ENCODE assay signal across 9 cellular contexts in genomic region chr7:127844707-127845331, GRCh38.
DNase-seq lines count a peak whose midpoint lies in the region; ATAC-seq and TF ChIP-seq lines count a peak whose summit lies in the region.
"Had no signal": no experiment of that assay in that cellular context is flagged by ENCODE, and none has a peak within 500 bp of the region (broad histone marks: within the 10 kb centered on the region; RNA-seq: fewer than 3 reads in every experiment).

No MANE protein-coding gene starts in this region.

- H3K27me3 ChIP-seq in Karpas-422 (ENCODE audit: low read length) (no peaks in the 10 kb centered on the region), WERI-Rb-1 (ENCODE audit: insufficient read depth, low read depth, severe bottlenecking) (no peaks in the 10 kb centered on the region), left ventricle myocardium inferior (ENCODE audit: low read depth) (no peaks in the 10 kb centered on the region)
- H3K27me3 ChIP-seq in CD8-positive, alpha-beta T cell (ENCODE audit: insufficient read depth, low read length) = no peaks in the 10 kb centered on the region

- H3K4me2 ChIP-seq in Karpas-422 (ENCODE audit: low read depth, low read length, poor library complexity, severe bottlenecking) = no peak overlapping the region

- H3K27me3 Mint-ChIP-seq in stimulated activated memory B cell treated with anti-CD40 and anti-IgM and Interleukin-4, amounts not matched to agents 10 μg/mL and 1 μg/mL and 100 μg/mL, for 72 hours = no peaks in the 10 kb centered on the region
- H3K27me3 Mint-ChIP-seq in CD8-positive, alpha-beta T cell (ENCODE audit: low read depth) = no peaks in the 10 kb centered on the region

- TF ChIP-seq CTCF in WERI-Rb-1 (IDR thresholded peaks at IDR 0.05; ENCODE audit: low read depth, low read length) (no peak), left ventricle myocardium inferior (IDR thresholded peaks at IDR 0.05; ENCODE audit: borderline replicate concordance) (no peak)
- no peak for TF ChIP-seq CTCF in CD8-positive, alpha-beta T cell (IDR thresholded peaks at IDR 0.05)

- no peak overlapping the region for H3K9ac ChIP-seq in Karpas-422 (ENCODE audit: low read length)

- no peak overlapping the region for H2AFZ ChIP-seq in Karpas-422 (ENCODE audit: low read length)

- ATAC-seq in stimulated activated memory B cell treated with anti-CD40 and anti-IgM and Interleukin-4, amounts not matched to agents 10 μg/mL and 1 μg/mL and 100 μg/mL, for 72 hours = no peak
- no peak for ATAC-seq in CD8-positive, alpha-beta T cell
- no peak for ATAC-seq in GM21825 (IDR thresholded peaks at IDR 0.05; ENCODE audit: unreplicated experiment)

- POLR2A ChIA-PET in CD8-positive, alpha-beta T cell (lab: Charles Lee) = no interaction called here

- peaks cover 41% of the 10 kb centered on the region for H3K36me3 ChIP-seq in Karpas-422 (ENCODE audit: insufficient read depth, low read length)
- peaks cover 4% of the 10 kb centered on the region; the same call in 1 of the 2 replicates for H3K36me3 ChIP-seq in WERI-Rb-1
- peaks cover 3% of the 10 kb centered on the region for H3K36me3 ChIP-seq in left ventricle myocardium inferior
- no peaks in the 10 kb centered on the region for H3K36me3 ChIP-seq in CD8-positive, alpha-beta T cell (ENCODE audit: insufficient read depth, low read length)

- peaks cover 3% of the 10 kb centered on the region for H3K4me1 Mint-ChIP-seq in stimulated activated memory B cell treated with anti-CD40 and anti-IgM and Interleukin-4, amounts not matched to agents 10 μg/mL and 1 μg/mL and 100 μg/mL, for 72 hours
- no peaks in the 10 kb centered on the region for H3K4me1 Mint-ChIP-seq in CD8-positive, alpha-beta T cell (ENCODE audit: low read depth)

- no peaks in the 10 kb centered on the region for H4K20me1 ChIP-seq in Karpas-422 (ENCODE audit: insufficient read depth, low read depth, low read length)

- intact Hi-C loops in left ventricle myocardium inferior (cut with micrococcal nuclease) = no loop called here
- intact Hi-C loops in CD8-positive, alpha-beta T cell (cut with DNase I, micrococcal nuclease) = loop anchor here in 1 of 2 experiments (5.0 kb wide), 1 partner anchor 32 kb away; no protein-coding TSS in a partner anchor

- no peaks in the 10 kb centered on the region for H3K9me3 Mint-ChIP-seq in stimulated activated memory B cell treated with anti-CD40 and anti-IgM and Interleukin-4, amounts not matched to agents 10 μg/mL and 1 μg/mL and 100 μg/mL, for 72 hours
- no peaks in the 10 kb centered on the region for H3K9me3 Mint-ChIP-seq in CD8-positive, alpha-beta T cell

- peaks cover 70% of the 10 kb centered on the region for H3K4me1 ChIP-seq in Karpas-422 (ENCODE audit: low read length)
- peaks cover 31% of the 10 kb centered on the region for H3K4me1 ChIP-seq in left ventricle myocardium inferior
- no peaks in the 10 kb centered on the region for H3K4me1 ChIP-seq in CD8-positive, alpha-beta T cell (ENCODE audit: insufficient read depth, low read length)

- peaks cover 64% of the 10 kb centered on the region for H3K36me3 Mint-ChIP-seq in stimulated activated memory B cell treated with anti-CD40 and anti-IgM and Interleukin-4, amounts not matched to agents 10 μg/mL and 1 μg/mL and 100 μg/mL, for 72 hours
- H3K36me3 Mint-ChIP-seq in CD8-positive, alpha-beta T cell = peaks cover 55% of the 10 kb centered on the region

- H3K4me3 ChIP-seq in Karpas-422 (ENCODE audit: low read length) (no peak overlapping the region), WERI-Rb-1 (ENCODE audit: low read depth, low read length) (no peak overlapping the region), left ventricle myocardium inferior (no peak overlapping the region)
- H3K4me3 ChIP-seq in CD8-positive, alpha-beta T cell (ENCODE audit: low read depth, low read length) = no peak overlapping the region

- H3K79me2 ChIP-seq in Karpas-422 (ENCODE audit: low read length) = peaks cover 70% of the 10 kb centered on the region

- no peak for DNase-seq in Karpas-422
- no peak for DNase-seq in WERI-Rb-1
- DNase-seq in left ventricle myocardium inferior = peak; percentile 40
- DNase-seq in CD8-positive, alpha-beta T cell = no peak
- DNase-seq in NCI-H187 (lab: John Stamatoyannopoulos, UW) = no peak
- DNase-seq: T-helper 9 cell had no signal

- H3K27ac ChIP-seq in Karpas-422 (ENCODE audit: low read length) (peak overlapping the region; percentile 49), WERI-Rb-1 (peak overlapping the region; percentile 56), left ventricle myocardium inferior (replicated peaks) (peak overlapping the region; percentile 48)
- H3K27ac ChIP-seq in CD8-positive, alpha-beta T cell (ENCODE audit: low read depth, low read length) = no peak overlapping the region
- H3K27ac ChIP-seq: epithelial cell of prostate had no signal

- H3K9me2 ChIP-seq in Karpas-422 (replicated peaks; ENCODE audit: insufficient read depth, low read length) = no peaks in the 10 kb centered on the region

- H3K4me3 Mint-ChIP-seq in stimulated activated memory B cell treated with anti-CD40 and anti-IgM and Interleukin-4, amounts not matched to agents 10 μg/mL and 1 μg/mL and 100 μg/mL, for 72 hours = no peak overlapping the region
- H3K4me3 Mint-ChIP-seq in CD8-positive, alpha-beta T cell = no peak overlapping the region

- H3K27ac Mint-ChIP-seq in stimulated activated memory B cell treated with anti-CD40 and anti-IgM and Interleukin-4, amounts not matched to agents 10 μg/mL and 1 μg/mL and 100 μg/mL, for 72 hours = peak overlapping the region; percentile 50
- H3K27ac Mint-ChIP-seq in CD8-positive, alpha-beta T cell = no peak overlapping the region

- no peaks in the 10 kb centered on the region for H3K9me3 ChIP-seq in Karpas-422 (ENCODE audit: low read length)
- H3K9me3 ChIP-seq in WERI-Rb-1 (ENCODE audit: severe bottlenecking) = no peaks in the 10 kb centered on the region
- H3K9me3 ChIP-seq in left ventricle myocardium inferior (replicated peaks) = no peaks in the 10 kb centered on the region
- no peaks in the 10 kb centered on the region for H3K9me3 ChIP-seq in CD8-positive, alpha-beta T cell (ENCODE audit: low read length)

- CTCF ChIA-PET in CD8-positive, alpha-beta T cell (lab: Charles Lee) = interaction anchor here (1.8 kb wide), 1 partner anchor 11 kb away, joined by 4 read pairs; no protein-coding TSS in a partner anchor
